ENCODE assay signal across 15 cellular contexts in the genomic region with DNA sequence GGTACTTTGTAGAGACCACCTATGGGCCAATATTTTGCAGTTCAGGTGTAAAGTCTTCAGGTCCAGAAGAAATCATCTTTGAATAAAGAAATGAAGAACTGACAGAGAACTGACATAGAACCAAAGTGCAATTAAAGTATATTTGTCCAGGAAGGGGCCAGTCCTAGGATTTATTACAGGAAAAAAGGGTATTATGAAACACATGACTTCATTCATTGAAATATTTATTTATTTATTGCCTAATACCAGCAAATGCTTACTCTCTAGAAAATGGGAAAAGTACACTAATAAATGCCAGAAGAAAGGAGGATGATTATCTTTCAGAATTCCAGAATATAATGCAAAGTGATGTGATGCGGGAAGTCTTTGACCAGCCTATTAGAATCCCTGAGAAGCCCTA.
"Had no signal": no experiment of that assay in that cellular context is flagged by ENCODE, and none has a peak within 500 bp of the region (broad histone marks: within the 10 kb centered on the region; RNA-seq: fewer than 3 reads in every experiment).

No MANE protein-coding gene starts in this region.

- H3K9me3 ChIP-seq: tibial nerve had no signal

- H3K27ac ChIP-seq: cardiac muscle cell, hepatocyte, skin epidermis, tibial nerve, VCaP had no signal

- FAIRE-seq: islet of Langerhans, urothelium cell line had no signal

- ATAC-seq: activated T-cell treated with anti-CD3 and anti-CD28 coated beads, Interleukin-2, amount 50 U/mL, for 4 hours; effector memory CD8-positive, alpha-beta T cell had no signal

- H3K27me3 ChIP-seq: cardiac muscle cell, hepatocyte, tibial nerve had no signal

- H3K4me3 ChIP-seq: cardiac muscle cell, hepatocyte, skin epidermis, tibial nerve had no signal

- H3K36me3 ChIP-seq: cardiac muscle cell, tibial nerve had no signal

- DNase-seq: activated CD4-positive, alpha-beta T cell treated with anti-CD3 and anti-CD28 coated beads, Interleukin-2, amount 50 U/mL, for 1 hour; activated CD4-positive, CD25-positive, alpha-beta regulatory T cell treated with anti-CD3 and anti-CD28 coated beads, Interleukin-2, amount 50 U/mL, for 72 hours; activated CD8-positive, alpha-beta memory T cell treated with anti-CD3 and anti-CD28 coated beads, Interleukin-2, amount 50 U/mL, for 4 hours; activated effector memory CD4-positive, alpha-beta T cell treated with Interleukin-2 at 50 U/mL for 16 hours; activated naive CD4-positive, alpha-beta T cell treated with anti-CD3 and anti-CD28 coated beads, Interleukin-2, amount 50 U/mL, for 16 hours; activated T-cell treated with anti-CD3 and anti-CD28 coated beads, Interleukin-2, amount 50 U/mL, for 4 hours; effector memory CD8-positive, alpha-beta T cell; T-helper 2 cell had no signal
